ENCODE assay signal across 18 cellular contexts in the genomic region with DNA sequence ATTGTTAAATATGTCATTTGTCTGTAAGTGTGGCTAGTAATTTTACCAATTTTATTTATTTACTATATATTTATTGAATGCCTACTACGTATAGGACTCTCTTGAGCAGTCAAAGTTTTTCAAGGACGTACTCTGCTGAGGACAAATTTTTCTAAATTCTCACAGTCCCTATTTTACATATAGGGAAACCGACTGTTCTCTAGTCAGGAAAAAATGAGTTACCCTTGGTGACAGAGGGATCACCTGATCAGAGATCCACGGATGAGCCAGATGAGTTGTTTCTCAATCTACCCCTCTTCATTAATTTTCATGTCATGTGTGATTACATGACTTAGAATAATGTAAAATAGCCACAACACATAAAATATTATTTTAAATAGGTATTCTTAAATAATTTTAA.
"Had no signal": no experiment of that assay in that cellular context is flagged by ENCODE, and none has a peak within 500 bp of the region (broad histone marks: within the 10 kb centered on the region; RNA-seq: fewer than 3 reads in every experiment).

No MANE protein-coding gene starts in this region.

- H3K79me2 ChIP-seq: parathyroid adenoma had no signal

- H3K4me1 ChIP-seq: colonic mucosa, prostate gland had no signal

- ATAC-seq: esophagus mucosa had no signal

- H3K27ac Mint-ChIP-seq: endodermal cell, nephron had no signal

- H2AFZ ChIP-seq: parathyroid adenoma had no signal

- H3K36me3 Mint-ChIP-seq: naive B cell had no signal

- DNase-seq: effector CD4-positive, alpha-beta T cell; endodermal cell; immature natural killer cell; mesendoderm; naive B cell; retina; stimulated activated CD4-positive, alpha-beta T cell treated with anti-CD3 and anti-CD28 coated beads, Interleukin-12 subunit alpha, Interleukin-12 subunit beta, amount 100 ng/mL, for 4 hours; stimulated activated naive CD4-positive, alpha-beta T cell treated with Interleukin-2 at 50 U/mL for 16 hours; tibial artery; upper lobe of right lung had no signal

- H3K4me3 Mint-ChIP-seq: endodermal cell, naive B cell, nephron had no signal

- H3K36me3 ChIP-seq: colonic mucosa, prostate gland, tibial artery, upper lobe of right lung, vagina had no signal

- H3K9me3 ChIP-seq: colonic mucosa, prostate gland, tibial artery, upper lobe of right lung, vagina had no signal

- H3K9ac ChIP-seq: parathyroid adenoma had no signal

- H3K27me3 Mint-ChIP-seq: naive B cell had no signal

- H3K9me3 Mint-ChIP-seq: immature natural killer cell, naive B cell, nephron had no signal

- H3K27ac ChIP-seq: colonic mucosa, parathyroid adenoma, prostate gland, upper lobe of right lung, vagina had no signal

- H3K27me3 ChIP-seq: colonic mucosa, tibial artery, upper lobe of right lung, vagina had no signal

- H3K4me3 ChIP-seq: colonic mucosa, lung, prostate gland, tibial artery, upper lobe of right lung, vagina had no signal

- FAIRE-seq: keratinocyte had no signal
